In genomic region chr6:14468656-14469321, GRCh38 we compare ENCODE assay signal across 19 cellular contexts.
"Had no signal": no experiment of that assay in that cellular context is flagged by ENCODE, and none has a peak within 500 bp of the region (broad histone marks: within the 10 kb centered on the region; RNA-seq: fewer than 3 reads in every experiment).

No MANE protein-coding gene starts in this region.

- H3K4me3 ChIP-seq: esophagus squamous epithelium, heart left ventricle, psoas muscle, skin epidermis, testis, tibial nerve had no signal

- H3K4me1 ChIP-seq: esophagus squamous epithelium, testis, tibial nerve had no signal

- H3K4me3 Mint-ChIP-seq: naive thymus-derived CD4-positive, alpha-beta T cell; stimulated activated naive B cell treated with anti-CD40 and anti-IgM and Interleukin-4, amounts not matched to agents 10 μg/mL and 1 μg/mL and 100 μg/mL, for 72 hours; stimulated activated naive CD8-positive, alpha-beta T cell treated with anti-CD3 and anti-CD28 coated beads, Interleukin-15, amount 100 ng/mL, for 72 hours had no signal

- H3K27me3 Mint-ChIP-seq: naive thymus-derived CD4-positive, alpha-beta T cell; stimulated activated naive B cell treated with anti-CD40 and anti-IgM and Interleukin-4, amounts not matched to agents 10 μg/mL and 1 μg/mL and 100 μg/mL, for 72 hours; stimulated activated naive CD8-positive, alpha-beta T cell treated with anti-CD3 and anti-CD28 coated beads, Interleukin-15, amount 100 ng/mL, for 72 hours had no signal

- H3K4me1 Mint-ChIP-seq: stimulated activated naive CD8-positive, alpha-beta T cell treated with anti-CD3 and anti-CD28 coated beads, Interleukin-15, amount 100 ng/mL, for 72 hours had no signal

- H3K27ac ChIP-seq: esophagus squamous epithelium, heart left ventricle, neutrophil, psoas muscle, skin epidermis, testis, tibial nerve had no signal

- ATAC-seq: heart left ventricle; left lobe of liver; naive thymus-derived CD4-positive, alpha-beta T cell; psoas muscle; sciatic nerve; stimulated activated naive B cell treated with anti-CD40 and anti-IgM and Interleukin-4, amounts not matched to agents 10 μg/mL and 1 μg/mL and 100 μg/mL, for 72 hours; stimulated activated naive CD8-positive, alpha-beta T cell treated with anti-CD3 and anti-CD28 coated beads, Interleukin-15, amount 100 ng/mL, for 72 hours had no signal

- H3K27ac Mint-ChIP-seq: naive thymus-derived CD4-positive, alpha-beta T cell; stimulated activated naive B cell treated with anti-CD40 and anti-IgM and Interleukin-4, amounts not matched to agents 10 μg/mL and 1 μg/mL and 100 μg/mL, for 72 hours; stimulated activated naive CD8-positive, alpha-beta T cell treated with anti-CD3 and anti-CD28 coated beads, Interleukin-15, amount 100 ng/mL, for 72 hours had no signal

- DNase-seq: dermis blood vessel endothelial cell; esophagus squamous epithelium; foreskin melanocyte; heart left ventricle; hippocampal formation; kidney glomerular epithelial cell; mammary epithelial cell; naive thymus-derived CD4-positive, alpha-beta T cell; psoas muscle; stimulated activated CD4-positive, alpha-beta T cell treated with anti-CD3 and anti-CD28 coated beads, Interleukin-2, amount 100 ng/mL, for 24 hours; stimulated activated CD4-positive, alpha-beta T cell treated with anti-CD3 and anti-CD28 coated beads, Interleukin-4, amount 100 ng/mL, for 4 hours; stimulated activated naive B cell treated with anti-CD40 and anti-IgM and Interleukin-4, amounts not matched to agents 10 μg/mL and 1 μg/mL and 100 μg/mL, for 72 hours; stimulated activated naive CD8-positive, alpha-beta T cell treated with anti-CD3 and anti-CD28 coated beads, Interleukin-15, amount 100 ng/mL, for 72 hours; testis had no signal

- H3K9me3 ChIP-seq: esophagus squamous epithelium, neutrophil, psoas muscle, testis had no signal

- H3K36me3 ChIP-seq: esophagus squamous epithelium, heart left ventricle, neutrophil, tibial nerve had no signal

- H3K27me3 ChIP-seq: esophagus squamous epithelium, heart left ventricle, neutrophil, testis, tibial nerve had no signal
